ENCODE assay signal across 9 cellular contexts in the genomic region with DNA sequence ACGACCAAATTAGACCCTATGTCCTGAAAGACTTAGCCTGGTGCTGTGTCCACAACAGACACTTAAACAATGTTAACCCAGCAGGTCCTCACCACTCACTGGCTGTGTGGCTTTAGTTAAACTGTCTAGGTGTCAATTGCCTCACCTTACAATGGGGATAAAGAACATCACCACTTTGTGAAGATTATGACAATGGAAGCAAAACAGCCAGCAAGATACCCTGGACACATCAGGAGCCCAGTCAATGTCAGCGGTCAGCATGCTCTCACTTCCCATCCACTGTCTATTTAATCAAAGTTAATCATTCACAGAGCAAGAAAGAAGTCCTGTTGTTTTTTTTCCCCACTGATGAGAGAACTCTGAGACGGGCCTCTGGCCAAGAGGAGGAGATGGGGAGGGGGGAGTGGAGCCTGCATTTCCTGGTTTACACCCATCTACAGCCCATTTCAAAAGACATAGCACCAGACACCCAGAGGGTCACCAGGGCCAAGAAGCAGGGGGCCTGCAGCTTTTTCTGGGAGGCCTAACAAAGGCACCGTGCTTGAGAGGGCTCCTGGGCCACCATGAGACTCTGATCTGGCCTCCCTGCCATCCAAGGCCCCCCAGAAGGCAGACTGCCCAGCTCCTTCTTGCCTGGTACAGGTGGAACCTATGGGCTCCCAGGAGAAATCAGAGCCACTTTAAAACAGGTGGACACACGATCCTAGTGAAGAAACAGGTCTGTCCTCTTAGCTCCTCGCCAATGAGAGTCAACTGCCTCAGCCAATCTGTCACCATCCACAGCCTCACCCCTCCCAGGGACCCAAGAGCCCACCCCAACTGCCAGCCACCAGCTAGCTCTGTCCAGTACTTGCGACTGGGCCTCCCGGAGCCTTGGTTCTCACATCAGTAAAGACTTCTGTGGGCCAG. TPM values are rescaled to one million over a fixed set of nuclear protein-coding genes. Genes with fewer than 3 reads are reported as not detected.
A peak's percentile ranks its signal among the peaks of the same experiment; 100 is the strongest.
DNase-seq lines count a peak whose midpoint lies in the region; FAIRE-seq and TF ChIP-seq lines count a peak whose summit lies in the region.
"Had no signal": no experiment of that assay in that cellular context is flagged by ENCODE, and none has a peak within 500 bp of the region (broad histone marks: within the 10 kb centered on the region; RNA-seq: fewer than 3 reads in every experiment).

No MANE protein-coding gene starts in this region.

- DNase-seq in HK-2 (ENCODE audit: unreplicated experiment), result peak; percentile 76
- peak; percentile 32 for DNase-seq in amniotic epithelial cell (ENCODE audit: low read depth)
- no peak for DNase-seq in keratinocyte (ENCODE audit: low read depth, low spot score)
- peak; percentile 71 for DNase-seq in small intestine
- no peak for DNase-seq in NCI-H2029 treated with DMSO at 0.1 percent for 48 hours (lab: John Stamatoyannopoulos, UW)
- no peak for DNase-seq in NCI-H187 (lab: John Stamatoyannopoulos, UW)
- DNase-seq in OCI-M2 (lab: John Stamatoyannopoulos, UW; ENCODE audit: unreplicated experiment), result no peak
- DNase-seq in SW 1271 (lab: John Stamatoyannopoulos, UW), result no peak

- dilution Hi-C loops in keratinocyte (cut with MboI; ENCODE audit: extremely low pct_ligation_motif_present, low sequenced_read_pairs), result no loop called here

- WGBS in small intestine, 3 donors, result 12 to 40% (median 27%) methylated on average over 8 of the region's 8 CpGs

- H3K4me3 ChIP-seq in keratinocyte (ENCODE audit: control insufficient read depth in 2 of 3, extremely low read depth in 1 of 3, insufficient read depth in 2 of 3, low read depth in 1 of 3, low read length in 3 of 3) (no peak overlapping the region), small intestine (ENCODE audit: low read depth in 1 of 2, low read length in 2 of 2) (no peak overlapping the region)

- peak overlapping the region; percentile 49 for H3K9ac ChIP-seq in keratinocyte (ENCODE audit: control insufficient read depth, extremely low read depth, insufficient read depth, low read length)

- peak overlapping the region; percentile 42 for H3K27ac ChIP-seq in keratinocyte (ENCODE audit: control insufficient read depth, insufficient read depth, low read length)
- peak overlapping the region in 1 of 2 donors; percentile 85 for H3K27ac ChIP-seq in small intestine (ENCODE audit: low read depth in 1 of 2, low read length in 1 of 2)

- no peaks in the 10 kb centered on the region for H3K9me3 ChIP-seq in keratinocyte (ENCODE audit: control insufficient read depth, low read depth, low read length)
- H3K9me3 ChIP-seq in small intestine (ENCODE audit: control insufficient read depth, low read depth), result no peaks in the 10 kb centered on the region

- H3K36me3 ChIP-seq in keratinocyte (ENCODE audit: control insufficient read depth in 2 of 2, extremely low read depth in 1 of 2, insufficient read depth in 2 of 2, low read length in 2 of 2) (peaks cover 10 to 54% of the 10 kb centered on the region in 2 experiments), small intestine (ENCODE audit: control insufficient read depth in 2 of 2, insufficient read depth in 2 of 2, low read length in 2 of 2) (no peaks in the 10 kb centered on the region)

- peaks cover 48% of the 10 kb centered on the region for H4K20me1 ChIP-seq in keratinocyte (ENCODE audit: control insufficient read depth, extremely low read depth, insufficient read depth, low read length)

- H3K4me1 ChIP-seq in keratinocyte (ENCODE audit: control insufficient read depth, extremely low read depth, insufficient read depth, low read length) (peaks cover 96% of the 10 kb centered on the region), small intestine (ENCODE audit: control insufficient read depth in 2 of 2, insufficient read depth in 1 of 2, low read depth in 1 of 2, low read length in 1 of 2) (peaks cover 0 to 6% of the 10 kb centered on the region in 2 donors)

- peak overlapping the region; percentile 61 for H3K4me2 ChIP-seq in keratinocyte (ENCODE audit: control insufficient read depth, extremely low read depth, insufficient read depth, low read depth, low read length)

- TF ChIP-seq CTCF in keratinocyte (optimal IDR thresholded peaks at IDR 0.05 in 1 of 3, IDR thresholded peaks at IDR 0.05 in 1 of 3, conservative IDR thresholded peaks at IDR 0.05 in 1 of 3; ENCODE audit: extremely low read depth in 1 of 3, insufficient read depth in 2 of 3, low read length in 3 of 3), result no peak

- no peaks in the 10 kb centered on the region for H3K27me3 ChIP-seq in keratinocyte (ENCODE audit: control insufficient read depth, extremely low read depth, insufficient read depth, low read length)
- no peaks in the 10 kb centered on the region for H3K27me3 ChIP-seq in small intestine (ENCODE audit: control insufficient read depth in 2 of 2, insufficient read depth in 2 of 2, low read length in 2 of 2)

- peaks cover 28% of the 10 kb centered on the region for H3K9me1 ChIP-seq in keratinocyte (ENCODE audit: control insufficient read depth, extremely low read depth, insufficient read depth, low read length)

- no peak for FAIRE-seq in keratinocyte (lab: Jason Lieb, UNC)
- no peak for FAIRE-seq in small intestine (lab: Jason Lieb, UNC)
- FAIRE-seq: GM18507 had no signal

- H2AFZ ChIP-seq in keratinocyte (ENCODE audit: control insufficient read depth, low read length), result no peak overlapping the region

- H3K79me2 ChIP-seq in keratinocyte (ENCODE audit: control insufficient read depth, insufficient read depth, low read length), result peaks cover 99% of the 10 kb centered on the region

RNA-seq across cellular contexts. Expression of gene ACTN1, which starts 40.3 kb away (rescaled TPM):
- polyA plus RNA-seq in keratinocyte, result 394 to 1,027 TPM (median 558 TPM) in 3 replicates
- polyA plus RNA-seq in keratinocyte (2011; ENCODE audit: low read depth), result 195 TPM
- polyA plus RNA-seq in keratinocyte (2011; cell fraction: cytosol; rRNA removed), result 508 and 647 TPM in 2 replicates
- polyA plus RNA-seq in keratinocyte (2011; cell fraction: nucleus; rRNA removed), result 807 and 940 TPM in 2 replicates
- polyA plus RNA-seq in keratinocyte (2012; ENCODE audit: low replicate concordance), result 200 and 858 TPM in 2 replicates
- polyA minus RNA-seq in keratinocyte, result 613 to 2,215 TPM (median 836 TPM) in 3 replicates
- polyA minus RNA-seq in keratinocyte (2011; cell fraction: cytosol; rRNA and poly(A)+ RNA removed), result 1,064 TPM
- polyA minus RNA-seq in keratinocyte (2011; cell fraction: nucleus; rRNA and poly(A)+ RNA removed), result 724 and 945 TPM in 2 replicates
- 10 to 100 TPM in 2 of 3 donors, 1 to 10 TPM in 1; 6.7 to 55.9 (median 10.3) TPM for polyA plus RNA-seq in small intestine

Comparison
In these comparisons a context has a peak if more than half of its experiments do, and no peak if none do; other contexts are left out.
1. DNase-seq: peak in HK-2 (single experiment), amniotic epithelial cell (single experiment) and small intestine (single experiment); none in keratinocyte (single experiment), NCI-H2029 treated with DMSO at 0.1 percent for 48 hours (single experiment), NCI-H187 (0 of 2), OCI-M2 (single experiment) and SW 1271 (0 of 2).